Comparison of ENCODE assay signal across 9 cellular contexts in the genomic region with DNA sequence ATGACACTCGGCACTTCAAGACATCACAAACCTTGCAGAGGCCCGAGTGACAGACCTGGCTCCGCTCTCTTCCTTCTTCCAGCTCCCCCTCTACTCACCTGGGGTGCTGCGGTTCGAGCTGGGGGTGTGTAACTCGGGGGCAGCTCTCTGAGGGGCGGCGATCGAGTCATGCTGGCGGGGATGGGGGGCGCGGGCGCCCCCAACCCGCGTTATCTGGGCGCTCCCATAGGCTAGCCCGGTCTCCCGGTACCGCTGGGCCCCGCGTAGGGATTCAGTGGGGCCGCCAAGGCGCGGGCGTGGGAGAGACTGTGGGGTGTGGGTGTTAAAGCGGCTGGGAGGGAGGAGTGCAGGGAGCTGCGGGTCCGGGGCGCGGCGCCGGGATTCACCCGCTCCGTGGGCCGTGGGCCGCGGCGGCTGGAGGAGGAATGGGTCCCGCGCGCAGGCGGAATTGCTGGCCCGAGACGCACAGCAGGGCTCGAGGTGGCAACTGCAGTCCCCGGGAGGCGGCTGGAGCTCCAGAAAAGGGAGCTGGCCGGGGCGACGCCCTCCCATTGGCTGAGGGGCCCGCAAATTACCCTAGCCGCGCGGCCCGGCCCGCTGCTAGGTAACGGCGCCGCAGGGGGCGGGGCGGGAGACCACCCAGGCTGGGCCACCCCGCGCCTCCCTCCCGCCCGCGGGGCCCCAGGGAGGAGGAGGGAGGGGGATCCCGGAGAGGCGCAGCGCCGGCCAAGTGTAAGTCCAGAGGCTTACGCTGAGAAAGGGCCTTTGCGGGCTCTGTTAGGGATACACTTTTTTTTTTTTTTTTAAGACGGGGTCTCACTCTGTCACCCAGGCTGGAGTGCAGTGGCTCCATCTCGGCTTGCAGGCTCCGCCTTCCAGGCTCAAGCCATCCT. TPM values are rescaled to one million over a fixed set of nuclear protein-coding genes. Genes with fewer than 3 reads are reported as not detected.
DNase-seq lines count a peak whose midpoint lies in the region; ATAC-seq and TF ChIP-seq lines count a peak whose summit lies in the region.
"Had no signal": no experiment of that assay in that cellular context is flagged by ENCODE, and none has a peak within 500 bp of the region (broad histone marks: within the 10 kb centered on the region; RNA-seq: fewer than 3 reads in every experiment).

A gene with protein sequence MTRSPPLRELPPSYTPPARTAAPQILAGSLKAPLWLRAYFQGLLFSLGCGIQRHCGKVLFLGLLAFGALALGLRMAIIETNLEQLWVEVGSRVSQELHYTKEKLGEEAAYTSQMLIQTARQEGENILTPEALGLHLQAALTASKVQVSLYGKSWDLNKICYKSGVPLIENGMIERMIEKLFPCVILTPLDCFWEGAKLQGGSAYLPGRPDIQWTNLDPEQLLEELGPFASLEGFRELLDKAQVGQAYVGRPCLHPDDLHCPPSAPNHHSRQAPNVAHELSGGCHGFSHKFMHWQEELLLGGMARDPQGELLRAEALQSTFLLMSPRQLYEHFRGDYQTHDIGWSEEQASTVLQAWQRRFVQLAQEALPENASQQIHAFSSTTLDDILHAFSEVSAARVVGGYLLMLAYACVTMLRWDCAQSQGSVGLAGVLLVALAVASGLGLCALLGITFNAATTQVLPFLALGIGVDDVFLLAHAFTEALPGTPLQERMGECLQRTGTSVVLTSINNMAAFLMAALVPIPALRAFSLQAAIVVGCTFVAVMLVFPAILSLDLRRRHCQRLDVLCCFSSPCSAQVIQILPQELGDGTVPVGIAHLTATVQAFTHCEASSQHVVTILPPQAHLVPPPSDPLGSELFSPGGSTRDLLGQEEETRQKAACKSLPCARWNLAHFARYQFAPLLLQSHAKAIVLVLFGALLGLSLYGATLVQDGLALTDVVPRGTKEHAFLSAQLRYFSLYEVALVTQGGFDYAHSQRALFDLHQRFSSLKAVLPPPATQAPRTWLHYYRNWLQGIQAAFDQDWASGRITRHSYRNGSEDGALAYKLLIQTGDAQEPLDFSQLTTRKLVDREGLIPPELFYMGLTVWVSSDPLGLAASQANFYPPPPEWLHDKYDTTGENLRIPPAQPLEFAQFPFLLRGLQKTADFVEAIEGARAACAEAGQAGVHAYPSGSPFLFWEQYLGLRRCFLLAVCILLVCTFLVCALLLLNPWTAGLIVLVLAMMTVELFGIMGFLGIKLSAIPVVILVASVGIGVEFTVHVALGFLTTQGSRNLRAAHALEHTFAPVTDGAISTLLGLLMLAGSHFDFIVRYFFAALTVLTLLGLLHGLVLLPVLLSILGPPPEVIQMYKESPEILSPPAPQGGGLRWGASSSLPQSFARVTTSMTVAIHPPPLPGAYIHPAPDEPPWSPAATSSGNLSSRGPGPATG (minus strand): TSS at position 491 of the 893 bp plus-strand sequence. CDS start 321 bp downstream, at position 170.

- H3K4me3 ChIP-seq in A673 (ENCODE audit: low read depth, low read length, poor library complexity, severe bottlenecking): peak within 1 kb of the TSS; percentile 58
- peak within 1 kb of the TSS; percentile 40 for H3K4me3 ChIP-seq in GM06990 (replicated peaks; ENCODE audit: low read depth, low read length)
- H3K4me3 ChIP-seq in neural progenitor cell: peak within 1 kb of the TSS; percentile 60

- POLR2A ChIA-PET in A673 (lab: Charles Lee; ENCODE audit: low non-redundant PET): interaction anchor here (1.0 to 1.4 kb wide), 2 partner anchors 18 to 24 kb away, joined by 3 read pairs; no protein-coding TSS in a partner anchor

- H3K27ac ChIP-seq in A673 (ENCODE audit: low read depth, low read length, poor library complexity, severe bottlenecking): peak within 1 kb of the TSS; percentile 49
- no peak within 1 kb of the TSS for H3K27ac ChIP-seq in neural progenitor cell
- H3K27ac ChIP-seq: neutrophil had no signal

- H3K79me2 ChIP-seq in neural progenitor cell (ENCODE audit: low read depth): no peaks in the 10 kb centered on the region

- no peak within 1 kb of the TSS for H3K27ac Mint-ChIP-seq in activated naive CD4-positive, alpha-beta T cell treated with anti-CD3 and anti-CD28 coated beads, Interleukin-2, amount 50 U/mL, for 72 hours
- H3K27ac Mint-ChIP-seq in neural progenitor cell: no peak within 1 kb of the TSS

- ATAC-seq in activated naive CD4-positive, alpha-beta T cell treated with anti-CD3 and anti-CD28 coated beads, Interleukin-2, amount 50 U/mL, for 72 hours: peak; percentile 59 to 80
- ATAC-seq in GM19324 (IDR thresholded peaks at IDR 0.05; ENCODE audit: low FRiP score, unreplicated experiment) (no peak), HG02642 (IDR thresholded peaks at IDR 0.05; ENCODE audit: poor library complexity, unreplicated experiment) (no peak)

- TF ChIP-seq CTCF in A673 (conservative IDR thresholded peaks at IDR 0.05; ENCODE audit: low read depth, low read length) (no peak), GM06990 (IDR thresholded peaks at IDR 0.05; ENCODE audit: insufficient read depth, low read length, poor library complexity, severe bottlenecking) (no peak), neural progenitor cell (IDR thresholded peaks at IDR 0.05) (no peak)

- no peaks in the 10 kb centered on the region for H3K9me3 ChIP-seq in A673 (ENCODE audit: low read depth, low read length, poor library complexity, severe bottlenecking)
- H3K9me3 ChIP-seq in neural progenitor cell (ENCODE audit: low read depth): no peaks in the 10 kb centered on the region
- H3K9me3 ChIP-seq: neutrophil had no signal

- H3K36me3 Mint-ChIP-seq in activated naive CD4-positive, alpha-beta T cell treated with anti-CD3 and anti-CD28 coated beads, Interleukin-2, amount 50 U/mL, for 72 hours: peaks cover 6 to 17% of the 10 kb centered on the region in 2 donors
- peaks cover 2% of the 10 kb centered on the region for H3K36me3 Mint-ChIP-seq in neural progenitor cell

- H3K27me3 ChIP-seq in A673 (replicated peaks; ENCODE audit: insufficient read depth, low read depth, low read length, poor library complexity) (no peaks in the 10 kb centered on the region), GM06990 (replicated peaks; ENCODE audit: control insufficient read depth, insufficient read depth, low read length) (no peaks in the 10 kb centered on the region), neural progenitor cell (peaks cover 23% of the 10 kb centered on the region)

- H3K4me1 ChIP-seq in A673 (ENCODE audit: insufficient read depth, low read length, poor library complexity, severe bottlenecking) (no peaks in the 10 kb centered on the region), neural progenitor cell (no peaks in the 10 kb centered on the region)

- intact Hi-C loops in A673 (cut with micrococcal nuclease; ENCODE audit: unreplicated experiment): loop anchor here (2.0 kb wide), 1 partner anchor 168 kb away; a partner anchor contains a TSS

- no peaks in the 10 kb centered on the region for H3K36me3 ChIP-seq in A673 (ENCODE audit: insufficient read depth, low read length, poor library complexity, severe bottlenecking)
- no peaks in the 10 kb centered on the region for H3K36me3 ChIP-seq in GM06990 (ENCODE audit: control insufficient read depth, insufficient read depth, low read length)
- H3K36me3 ChIP-seq in neural progenitor cell: no peaks in the 10 kb centered on the region
- H3K36me3 ChIP-seq: neutrophil had no signal

- H3F3A ChIP-seq in neural progenitor cell (ENCODE audit: low read depth): peaks cover 17% of the 10 kb centered on the region

- peaks cover 12% of the 10 kb centered on the region for H3K4me1 Mint-ChIP-seq in neural progenitor cell

- peaks cover 18% of the 10 kb centered on the region for H3K27me3 Mint-ChIP-seq in neural progenitor cell (ENCODE audit: insufficient read depth, low read depth)

- no peaks in the 10 kb centered on the region for H4K20me1 ChIP-seq in neural progenitor cell (ENCODE audit: low read depth)

- peak within 1 kb of the TSS; percentile 84 for H3K4me3 Mint-ChIP-seq in neural progenitor cell

- no TSS peak for BruUV-seq in A673 (replicated peaks; lab: Mats Ljungman, UMichigan)

- H3K4me2 ChIP-seq in neural progenitor cell: peak within 1 kb of the TSS; percentile 87

- no peaks in the 10 kb centered on the region for H3K9me3 Mint-ChIP-seq in activated naive CD4-positive, alpha-beta T cell treated with anti-CD3 and anti-CD28 coated beads, Interleukin-2, amount 50 U/mL, for 72 hours
- no peaks in the 10 kb centered on the region for H3K9me3 Mint-ChIP-seq in neural progenitor cell

- peak within 1 kb of the TSS; percentile 52 for H2AFZ ChIP-seq in neural progenitor cell (replicated peaks)

- H3K9ac ChIP-seq in neural progenitor cell: no peak within 1 kb of the TSS

- DNase-seq in A673 (ENCODE audit: low spot score): peak; percentile 90
- no peak for DNase-seq in GM06990 (ENCODE audit: extremely low read depth, insufficient read length)
- peak; percentile 28 for DNase-seq in NCI-H226
- no peak for DNase-seq in activated naive CD4-positive, alpha-beta T cell treated with anti-CD3 and anti-CD28 coated beads, Interleukin-2, amount 50 U/mL, for 72 hours (ENCODE audit: low spot score in 2 of 2)
- peak; percentile 57 for DNase-seq in germinal center (ENCODE audit: low spot score)
- DNase-seq in neural progenitor cell (ENCODE audit: low spot score): peak; percentile 94

- CTCF ChIA-PET in A673 (lab: Charles Lee): no interaction called here

RNA-seq across cellular contexts. Expression of the gene that starts here (rescaled TPM):
- 2.3 and 3.2 TPM in 2 replicates for total RNA-seq in A673 (2021)
- total RNA-seq in activated naive CD4-positive, alpha-beta T cell treated with anti-CD3 and anti-CD28 coated beads, Interleukin-2, amount 50 U/mL, for 72 hours: 1 to 10 TPM in 1 of 2 donors, under 1 TPM in 1; 0.99 to 1.5 TPM
- 0.09 TPM in 1 of 2 replicates, not detected in the other for total RNA-seq in neural progenitor cell (ENCODE audit: low replicate concordance)

Comparison
In these comparisons a context has a peak if more than half of its experiments do, and no peak if none do; other contexts are left out.
1. Peak in DNase-seq, H3K4me3 ChIP-seq and H3K4me2 ChIP-seq in neural progenitor cell; RNA of the gene not detected or under 1 TPM.
2. DNase-seq: peak in A673 (single experiment), NCI-H226 (single experiment) and germinal center (single experiment); none in GM06990 (single experiment) and activated naive CD4-positive, alpha-beta T cell treated with anti-CD3 and anti-CD28 coated beads, Interleukin-2, amount 50 U/mL, for 72 hours (0 of 2).
3. ATAC-seq: peak in activated naive CD4-positive, alpha-beta T cell treated with anti-CD3 and anti-CD28 coated beads, Interleukin-2, amount 50 U/mL, for 72 hours (2 of 2); none in GM19324 (single experiment) and HG02642 (single experiment).
4. Peak in every context shown above with its lines, with median percentiles within 50 percentile points of each other: H3K4me3 ChIP-seq.